ENCODE assay signal across 9 cellular contexts in the genomic region with DNA sequence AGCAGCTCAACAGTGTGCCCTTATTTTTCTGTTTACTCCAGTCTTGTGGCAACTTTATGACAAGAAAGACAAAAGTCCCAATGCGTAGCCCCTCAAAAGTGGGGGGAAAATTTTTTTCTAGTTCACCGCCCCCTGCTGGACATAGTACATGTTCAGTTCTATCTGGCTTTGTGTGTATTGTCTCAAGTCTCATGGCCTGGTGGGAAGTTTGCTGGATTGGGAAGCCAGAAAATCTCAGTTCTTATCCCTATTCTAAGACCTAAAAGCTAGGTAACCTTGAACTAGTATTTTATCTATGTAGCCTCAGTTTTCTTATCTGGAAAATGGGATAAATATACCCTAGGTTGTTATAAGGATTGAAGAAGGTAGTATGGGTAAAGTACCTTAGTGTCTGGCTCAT. TPM values are rescaled to one million over a fixed set of nuclear protein-coding genes. Genes with fewer than 3 reads are reported as not detected.
DNase-seq lines count a peak whose midpoint lies in the region; ATAC-seq and TF ChIP-seq lines count a peak whose summit lies in the region.
"Had no signal": no experiment of that assay in that cellular context is flagged by ENCODE, and none has a peak within 500 bp of the region (broad histone marks: within the 10 kb centered on the region; RNA-seq: fewer than 3 reads in every experiment).

No MANE protein-coding gene starts in this region.

- no peaks in the 10 kb centered on the region for H4K20me1 ChIP-seq in SK-N-SH (ENCODE audit: insufficient read depth)

- no peaks in the 10 kb centered on the region for H3K9me3 ChIP-seq in SK-N-SH
- no peaks in the 10 kb centered on the region for H3K9me3 ChIP-seq in endodermal cell (ENCODE audit: control insufficient read depth, low read length)

- H3K4me1 ChIP-seq in SK-N-SH (ENCODE audit: control insufficient read depth in 1 of 2, insufficient read depth in 2 of 2, low read depth in 1 of 2, low read length in 1 of 2) (no peaks in the 10 kb centered on the region; a peak in 2 of 4 replicates), endodermal cell (ENCODE audit: control insufficient read depth, insufficient read depth, low read length) (no peaks in the 10 kb centered on the region)

- H3K4me3 ChIP-seq in SK-N-SH (ENCODE audit: low read depth in 2 of 2, low read length in 1 of 2), result no peak overlapping the region; a peak in 1 of 4 replicates
- no peak overlapping the region for H3K4me3 ChIP-seq in endodermal cell (ENCODE audit: low read length)

- no peaks in the 10 kb centered on the region for H3K9me2 ChIP-seq in SK-N-SH

- H3K4me3 Mint-ChIP-seq in endodermal cell, result no peak overlapping the region

- H3K27me3 ChIP-seq in SK-N-SH (ENCODE audit: insufficient read depth) (no peaks in the 10 kb centered on the region), endodermal cell (ENCODE audit: control insufficient read depth, insufficient read depth, low read length, poor library complexity, severe bottlenecking) (peaks cover 23% of the 10 kb centered on the region)

- H3K27ac ChIP-seq in SK-N-SH (ENCODE audit: low read depth in 2 of 2, low read length in 1 of 2) (no peak overlapping the region), endodermal cell (ENCODE audit: low read depth, low read length) (no peak overlapping the region)

- H3K79me2 ChIP-seq in SK-N-SH (ENCODE audit: insufficient read depth), result peaks cover 15% of the 10 kb centered on the region; the same call in 1 of the 2 replicates

- H3K4me1 Mint-ChIP-seq in endodermal cell, result peaks cover 12% of the 10 kb centered on the region

- peak; percentile 69 for TF ChIP-seq CTCF in SK-N-SH (IDR thresholded peaks at IDR 0.05)
- TF ChIP-seq CTCF in endodermal cell (conservative IDR thresholded peaks at IDR 0.05), result peak; percentile 74

- H3K36me3 Mint-ChIP-seq in endodermal cell (ENCODE audit: low read depth), result peaks cover 36% of the 10 kb centered on the region

- H3K36me3 ChIP-seq in SK-N-SH (replicated peaks in 1 of 2; ENCODE audit: control insufficient read depth in 1 of 2, insufficient read depth in 2 of 2, low read length in 1 of 2) (peaks cover 38 to 66% of the 10 kb centered on the region in 2 experiments), endodermal cell (ENCODE audit: control insufficient read depth, insufficient read depth, low read length) (peaks cover 49% of the 10 kb centered on the region)

- H3F3A ChIP-seq in SK-N-SH (replicated peaks; ENCODE audit: insufficient read depth), result peaks cover 9% of the 10 kb centered on the region

- no peak overlapping the region for H3K27ac Mint-ChIP-seq in endodermal cell

- no peaks in the 10 kb centered on the region for H3K27me3 Mint-ChIP-seq in endodermal cell (ENCODE audit: insufficient read depth)

- peak; percentile 15; the same call in 1 of the 2 replicates for TF ChIP-seq RAD21 in SK-N-SH (IDR thresholded peaks at IDR 0.05; ENCODE audit: low read length)

- ATAC-seq in activated CD4-positive, CD25-positive, alpha-beta regulatory T cell treated with anti-CD3 and anti-CD28 coated beads, Interleukin-2, amount 50 U/mL, for 24 hours, result no peak
- ATAC-seq in HG03520 (IDR thresholded peaks at IDR 0.05; ENCODE audit: unreplicated experiment), result no peak
- no peak for ATAC-seq in HG02970 (IDR thresholded peaks at IDR 0.05; ENCODE audit: low FRiP score, unreplicated experiment)
- ATAC-seq: esophagus mucosa had no signal

- H2AFZ ChIP-seq in SK-N-SH (ENCODE audit: low read depth), result no peak overlapping the region

- peak; percentile 8 for DNase-seq in activated CD4-positive, CD25-positive, alpha-beta regulatory T cell treated with anti-CD3 and anti-CD28 coated beads, Interleukin-2, amount 50 U/mL, for 16 hours (ENCODE audit: low read depth, low spot score)
- DNase-seq in SK-N-SH (peak; percentile 37), endodermal cell (no peak), cerebellum (ENCODE audit: low spot score) (no peak)
- peak; percentile 29 for DNase-seq in stimulated activated CD8-positive, alpha-beta memory T cell treated with anti-CD3 and anti-CD28 coated beads, Interleukin-15, amount 100 ng/mL, for 1 hour (ENCODE audit: low read depth)

- no peaks in the 10 kb centered on the region for H3K9me3 Mint-ChIP-seq in endodermal cell

- TF ChIP-seq EP300 in SK-N-SH (IDR thresholded peaks at IDR 0.05; ENCODE audit: borderline replicate concordance in 1 of 2, low read depth in 1 of 2, low read length in 1 of 2), result no peak

- POLR2A ChIA-PET in SK-N-SH (lab: Yijun Ruan, JAX), result interaction anchor here (0.7 kb wide), 1 partner anchor 250 kb away, joined by 3 read pairs; no protein-coding TSS in a partner anchor

- CTCF ChIA-PET in SK-N-SH (lab: Yijun Ruan, JAX), result interaction anchor here (0.6 to 3.8 kb wide), 20 partner anchors 10 to 287 kb away, joined by 3 to 27 read pairs (median 4); a partner anchor contains a TSS

- no peak overlapping the region for H3K4me2 ChIP-seq in SK-N-SH

- 91% methylated on average over 2 of the region's 2 CpGs for WGBS in SK-N-SH (ENCODE audit: low lambda C conversion rate)
- 91% methylated on average over 2 of the region's 2 CpGs; no CpG with 5 or more reads in 1 of the 2 experiments for WGBS in endodermal cell (ENCODE audit: insufficient coverage in 1 of 2, insufficient read length in 1 of 2), 2 experiments

- H3K9ac ChIP-seq in SK-N-SH, result no peak overlapping the region
- no peak overlapping the region for H3K9ac ChIP-seq in endodermal cell (ENCODE audit: extremely low read depth, low read length, poor library complexity, severe bottlenecking)

TF ChIP-seq in SK-N-SH, 30 proteins besides CTCF, POLR2A, EP300 and RAD21 (continues in another document):
- TF ChIP-seq GABPA (IDR thresholded peaks at IDR 0.05; ENCODE audit: low read depth) (no peak), CHD2 (IDR thresholded peaks at IDR 0.05; ENCODE audit: low read length, partially characterized antibody) (no peak), FOXJ3 (CRISPR knock-in tag; IDR thresholded peaks at IDR 0.05) (no peak), MXI1 (IDR thresholded peaks at IDR 0.05; ENCODE audit: low read depth, low read length) (no peak), MEF2A (IDR thresholded peaks at IDR 0.05; ENCODE audit: borderline replicate concordance, low read depth) (no peak), FOSL2 (IDR thresholded peaks at IDR 0.05; ENCODE audit: borderline replicate concordance, low read depth) (no peak), TAF1 (IDR thresholded peaks at IDR 0.05; ENCODE audit: borderline replicate concordance, low read depth, low read length) (no peak), ELF1 (IDR thresholded peaks at IDR 0.05) (no peak), JUND (IDR thresholded peaks at IDR 0.05) (no peak), SMC3 (IDR thresholded peaks at IDR 0.05; ENCODE audit: low read depth, low read length) (no peak), FOXM1 (IDR thresholded peaks at IDR 0.05; ENCODE audit: low read depth) (no peak)
- TF ChIP-seq, protein P1, sequence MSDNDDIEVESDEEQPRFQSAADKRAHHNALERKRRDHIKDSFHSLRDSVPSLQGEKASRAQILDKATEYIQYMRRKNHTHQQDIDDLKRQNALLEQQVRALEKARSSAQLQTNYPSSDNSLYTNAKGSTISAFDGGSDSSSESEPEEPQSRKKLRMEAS (IDR thresholded peaks at IDR 0.05; ENCODE audit: low read depth), result no peak
- TF ChIP-seq, protein P2, sequence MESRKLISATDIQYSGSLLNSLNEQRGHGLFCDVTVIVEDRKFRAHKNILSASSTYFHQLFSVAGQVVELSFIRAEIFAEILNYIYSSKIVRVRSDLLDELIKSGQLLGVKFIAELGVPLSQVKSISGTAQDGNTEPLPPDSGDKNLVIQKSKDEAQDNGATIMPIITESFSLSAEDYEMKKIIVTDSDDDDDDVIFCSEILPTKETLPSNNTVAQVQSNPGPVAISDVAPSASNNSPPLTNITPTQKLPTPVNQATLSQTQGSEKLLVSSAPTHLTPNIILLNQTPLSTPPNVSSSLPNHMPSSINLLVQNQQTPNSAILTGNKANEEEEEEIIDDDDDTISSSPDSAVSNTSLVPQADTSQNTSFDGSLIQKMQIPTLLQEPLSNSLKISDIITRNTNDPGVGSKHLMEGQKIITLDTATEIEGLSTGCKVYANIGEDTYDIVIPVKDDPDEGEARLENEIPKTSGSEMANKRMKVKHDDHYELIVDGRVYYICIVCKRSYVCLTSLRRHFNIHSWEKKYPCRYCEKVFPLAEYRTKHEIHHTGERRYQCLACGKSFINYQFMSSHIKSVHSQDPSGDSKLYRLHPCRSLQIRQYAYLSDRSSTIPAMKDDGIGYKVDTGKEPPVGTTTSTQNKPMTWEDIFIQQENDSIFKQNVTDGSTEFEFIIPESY (IDR thresholded peaks at IDR 0.05; ENCODE audit: borderline replicate concordance, low read depth), result no peak

RNA-seq across cellular contexts. Expression of a gene that starts 55.8 kb away (rescaled TPM):
- 15.8 and 19.1 TPM in 2 replicates for polyA plus RNA-seq in SK-N-SH (2012; rRNA removed)
- polyA plus RNA-seq in SK-N-SH (2012; cell fraction: cytosol; rRNA removed), result 10.1 and 13.7 TPM in 2 replicates
- 29.4 and 29.5 TPM in 2 replicates for polyA plus RNA-seq in SK-N-SH (2012; cell fraction: nucleus; rRNA removed)
- total RNA-seq in endodermal cell, result 10 to 100 TPM; 13.9 to 14.5 TPM
- 9.4 TPM for polyA plus RNA-seq in endodermal cell (2013, experiment 1 of 2)
- polyA plus RNA-seq in endodermal cell (2013, experiment 2 of 2), result 8.9 TPM
- total RNA-seq in cerebellum, result 3.1 TPM

RNA-seq across cellular contexts. Expression of a gene that starts 56.9 kb away (rescaled TPM):
- 6.9 and 7.4 TPM in 2 replicates for polyA plus RNA-seq in SK-N-SH (2012; rRNA removed)
- 7.4 and 9.2 TPM in 2 replicates for polyA plus RNA-seq in SK-N-SH (2012; cell fraction: cytosol; rRNA removed)
- 8.1 and 12.5 TPM in 2 replicates for polyA plus RNA-seq in SK-N-SH (2012; cell fraction: nucleus; rRNA removed)
- total RNA-seq in endodermal cell, result 10 to 100 TPM; 13.1 to 14.1 TPM
- polyA plus RNA-seq in endodermal cell (2013, experiment 1 of 2), result 26.0 TPM
- polyA plus RNA-seq in endodermal cell (2013, experiment 2 of 2), result 23.1 TPM
- total RNA-seq in cerebellum, result 36.7 TPM

Comparison
In these comparisons a context has a peak if more than half of its experiments do, and no peak if none do; other contexts are left out.
1. DNase-seq: peak in activated CD4-positive, CD25-positive, alpha-beta regulatory T cell treated with anti-CD3 and anti-CD28 coated beads, Interleukin-2, amount 50 U/mL, for 16 hours (single experiment), SK-N-SH (single experiment) and stimulated activated CD8-positive, alpha-beta memory T cell treated with anti-CD3 and anti-CD28 coated beads, Interleukin-15, amount 100 ng/mL, for 1 hour (single experiment); none in endodermal cell (single experiment) and cerebellum (single experiment).